Comparison of ENCODE assay signal across 19 cellular contexts in genomic region chr2:3432067-3432466, GRCh38.
"Had no signal": no experiment of that assay in that cellular context is flagged by ENCODE, and none has a peak within 500 bp of the region (broad histone marks: within the 10 kb centered on the region; RNA-seq: fewer than 3 reads in every experiment).

No MANE protein-coding gene starts in this region.

- H3K4me3 Mint-ChIP-seq: activated B cell treated with CpG ODN at 0.5 μM for 24 hours; activated CD8-positive, alpha-beta T cell treated with anti-CD3 and anti-CD28 coated beads, Interleukin-2, amount 10 ng/mL, durations not matched to agents 7 days and 5 days; activated naive CD8-positive, alpha-beta T cell treated with anti-CD3 and anti-CD28 coated beads, Interleukin-2, amount 10 ng/mL, durations not matched to agents 7 days and 5 days; activated T-cell treated with anti-CD3 and anti-CD28 coated beads, Interleukin-2, amount 50 U/mL, for 72 hours; dendritic cell treated with granulocyte-macrophage colony-stimulating factor and Interleukin-4, amounts not matched to agents 40 ng/mL and 50 ng/mL, for 4 days; effector memory CD8-positive, alpha-beta T cell; immature natural killer cell; neural progenitor cell; stimulated activated effector memory CD8-positive, alpha-beta T cell treated with anti-CD3 and anti-CD28 coated beads, Interleukin-12 subunit alpha, Interleukin-12 subunit beta, amount 100 ng/mL, for 72 hours had no signal

- H3K9me3 Mint-ChIP-seq: activated B cell treated with CpG ODN at 0.5 μM for 24 hours; activated naive CD8-positive, alpha-beta T cell treated with anti-CD3 and anti-CD28 coated beads, Interleukin-2, amount 10 ng/mL, durations not matched to agents 7 days and 5 days; activated T-cell treated with anti-CD3 and anti-CD28 coated beads, Interleukin-2, amount 50 U/mL, for 72 hours; dendritic cell treated with granulocyte-macrophage colony-stimulating factor and Interleukin-4, amounts not matched to agents 40 ng/mL and 50 ng/mL, for 4 days; effector memory CD8-positive, alpha-beta T cell; immature natural killer cell; neural progenitor cell; stimulated activated effector memory CD8-positive, alpha-beta T cell treated with anti-CD3 and anti-CD28 coated beads, Interleukin-12 subunit alpha, Interleukin-12 subunit beta, amount 100 ng/mL, for 72 hours had no signal

- H3K4me1 Mint-ChIP-seq: activated B cell treated with CpG ODN at 0.5 μM for 24 hours; stimulated activated effector memory CD8-positive, alpha-beta T cell treated with anti-CD3 and anti-CD28 coated beads, Interleukin-12 subunit alpha, Interleukin-12 subunit beta, amount 100 ng/mL, for 72 hours had no signal

- H3K27me3 Mint-ChIP-seq: activated B cell treated with CpG ODN at 0.5 μM for 24 hours; activated naive CD8-positive, alpha-beta T cell treated with anti-CD3 and anti-CD28 coated beads, Interleukin-2, amount 10 ng/mL, durations not matched to agents 7 days and 5 days; dendritic cell treated with granulocyte-macrophage colony-stimulating factor and Interleukin-4, amounts not matched to agents 40 ng/mL and 50 ng/mL, for 4 days; effector memory CD8-positive, alpha-beta T cell had no signal

- H3K27ac Mint-ChIP-seq: activated B cell treated with CpG ODN at 0.5 μM for 24 hours; activated CD8-positive, alpha-beta T cell treated with anti-CD3 and anti-CD28 coated beads, Interleukin-2, amount 10 ng/mL, durations not matched to agents 7 days and 5 days; activated naive CD8-positive, alpha-beta T cell treated with anti-CD3 and anti-CD28 coated beads, Interleukin-2, amount 10 ng/mL, durations not matched to agents 7 days and 5 days; activated T-cell treated with anti-CD3 and anti-CD28 coated beads, Interleukin-2, amount 50 U/mL, for 72 hours; dendritic cell treated with granulocyte-macrophage colony-stimulating factor and Interleukin-4, amounts not matched to agents 40 ng/mL and 50 ng/mL, for 4 days; effector memory CD8-positive, alpha-beta T cell; neural progenitor cell had no signal

- DNase-seq: activated B cell treated with CpG ODN at 0.5 μM for 24 hours; activated CD4-positive, alpha-beta T cell treated with anti-CD3 and anti-CD28 coated beads for 48 hours; activated CD8-positive, alpha-beta memory T cell treated with anti-CD3 and anti-CD28 coated beads, Interleukin-2, amount 50 U/mL, for 4 hours; activated CD8-positive, alpha-beta T cell treated with anti-CD3 and anti-CD28 coated beads, Interleukin-2, amount 10 ng/mL, durations not matched to agents 7 days and 5 days; activated gamma-delta T cell treated with Interleukin-2 at 50 U/mL for 16 hours; activated naive CD8-positive, alpha-beta T cell treated with anti-CD3 and anti-CD28 coated beads, Interleukin-2, amount 10 ng/mL, durations not matched to agents 7 days and 5 days; activated T-cell treated with anti-CD3 and anti-CD28 coated beads, Interleukin-2, amount 50 U/mL, for 72 hours; anterior cingulate cortex; cerebellar nuclear complex; effector memory CD8-positive, alpha-beta T cell; gastrocnemius medialis; heart left ventricle; immature natural killer cell; lower lobe of right lung; psoas muscle; stimulated activated CD4-positive, alpha-beta T cell treated with anti-CD3 and anti-CD28 coated beads, Interleukin-1b, Interleukin-23, amount 100 ng/mL, for 48 hours had no signal
